ENCODE assay signal across 7 cellular contexts in the genomic region with DNA sequence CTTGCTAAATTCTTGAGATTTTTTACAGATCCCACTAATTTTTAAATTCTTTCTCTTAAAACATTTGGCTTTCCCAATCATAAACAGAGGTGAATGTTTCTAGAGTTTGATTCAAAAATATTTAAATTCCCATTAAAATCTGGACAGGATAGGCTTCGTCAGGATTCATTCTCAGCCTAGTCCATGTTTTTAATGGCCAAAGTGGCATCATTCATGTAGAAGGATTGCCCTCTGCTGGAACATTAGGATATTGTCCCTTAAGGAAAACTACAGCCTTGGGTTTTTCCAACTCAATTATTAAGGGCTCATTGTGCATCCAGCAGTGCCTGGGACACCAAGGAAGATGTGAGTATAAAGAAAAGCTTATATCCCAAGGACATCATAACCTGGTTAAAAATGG.
DNase-seq lines count a peak whose midpoint lies in the region; ATAC-seq and TF ChIP-seq lines count a peak whose summit lies in the region.

No MANE protein-coding gene starts in this region.

- no peaks in the 10 kb centered on the region for H3K9me3 ChIP-seq in upper lobe of left lung

- no peak for TF ChIP-seq EP300 in upper lobe of left lung (IDR thresholded peaks at IDR 0.05)

- 10 to 11% methylated on average over 1 of the region's 1 CpG for WGBS in upper lobe of left lung, 2 donors

- no peaks in the 10 kb centered on the region for H3K36me3 ChIP-seq in upper lobe of left lung

- in situ Hi-C loops in GM13977 (cut with MboI; ENCODE audit: low pct_unique_long_range_greater_than_20kb, low sequenced_read_pairs, unreplicated experiment): no loop called here
- in situ Hi-C loops in astrocyte of the cerebellum (cut with HindIII; ENCODE audit: low sequenced_read_pairs): no loop called here

- H3K27ac ChIP-seq in upper lobe of left lung: no peak overlapping the region

- peak; percentile 38 for TF ChIP-seq CTCF in GM13977 (IDR thresholded peaks at IDR 0.05; ENCODE audit: extremely low read depth, insufficient read depth, missing control alignments)
- TF ChIP-seq CTCF in astrocyte of the cerebellum (IDR thresholded peaks at IDR 0.05; ENCODE audit: low read depth, low read length, missing control alignments): peak; percentile 65
- peak; percentile 22 to 76 (median 52) for TF ChIP-seq CTCF in upper lobe of left lung (IDR thresholded peaks at IDR 0.05)

- peak in 1 of 2 donors; percentile 83 for ATAC-seq in upper lobe of left lung (ENCODE audit: low FRiP score in 2 of 2)
- ATAC-seq in GM21360 (IDR thresholded peaks at IDR 0.05; ENCODE audit: unreplicated experiment): no peak

- DNase-seq in GM13977 (ENCODE audit: low spot score) (peak; percentile 40), NCI-H2081 (lab: John Stamatoyannopoulos, UW) (peak; percentile 36 to 64), astrocyte of the cerebellum (ENCODE audit: low read depth) (peak; percentile 65), iPS-NIHi11 (ENCODE audit: low spot score) (peak; percentile 72), upper lobe of left lung (no peak), T-helper 2 cell (no peak)

- H3K4me3 ChIP-seq in astrocyte of the cerebellum (ENCODE audit: low read depth, low read length) (no peak overlapping the region), upper lobe of left lung (no peak overlapping the region)

- H3K4me1 ChIP-seq in upper lobe of left lung: peaks cover 0 to 15% (median 6%) of the 10 kb centered on the region in 4 donors

- no peak for TF ChIP-seq POLR2A in upper lobe of left lung (IDR thresholded peaks at IDR 0.05)

- no peaks in the 10 kb centered on the region for H3K27me3 ChIP-seq in upper lobe of left lung

Comparison
In these comparisons a context has a peak if more than half of its experiments do, and no peak if none do; other contexts are left out.
1. DNase-seq: peak in GM13977 (single experiment), NCI-H2081 (2 of 2), astrocyte of the cerebellum (single experiment) and iPS-NIHi11 (single experiment); none in upper lobe of left lung (0 of 2) and T-helper 2 cell (0 of 5).
2. Peak in every context shown above with its lines, with median percentiles within 50 percentile points of each other: CTCF ChIP-seq.